ENCODE assay signal across 19 cellular contexts in the genomic region with DNA sequence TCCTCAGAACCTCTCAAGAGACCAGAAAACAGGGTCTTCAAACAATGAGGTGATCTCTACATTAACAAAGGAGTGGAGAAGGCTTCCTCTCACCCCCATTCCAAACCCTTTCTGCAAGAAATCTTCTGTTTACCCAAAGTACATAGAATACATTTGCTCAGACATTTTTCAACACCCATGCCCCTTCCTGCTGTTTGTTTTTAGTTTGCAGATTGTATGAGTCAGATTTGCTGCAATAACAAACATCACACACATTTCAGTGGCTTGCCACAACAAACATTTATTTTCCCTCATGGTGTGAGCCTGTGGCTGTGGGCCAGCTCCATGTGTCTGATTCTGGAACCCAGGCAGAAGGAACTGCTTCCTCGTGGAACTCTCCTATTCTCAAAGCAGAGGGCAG.
DNase-seq lines count a peak whose midpoint lies in the region; ATAC-seq, FAIRE-seq and TF ChIP-seq lines count a peak whose summit lies in the region.
"Had no signal": no experiment of that assay in that cellular context is flagged by ENCODE, and none has a peak within 500 bp of the region (broad histone marks: within the 10 kb centered on the region; RNA-seq: fewer than 3 reads in every experiment).

No MANE protein-coding gene starts in this region.

- H3K4me2 ChIP-seq in A549: no peak overlapping the region
- H3K4me2 ChIP-seq in PC-3 (ENCODE audit: low read length): no peak overlapping the region
- H3K4me2 ChIP-seq: BLaER1, GM23338 had no signal

- TF ChIP-seq RAD21 in A549 (conservative IDR thresholded peaks at IDR 0.05 in 1 of 2, IDR thresholded peaks at IDR 0.05 in 1 of 2): no peak

- CTCF ChIA-PET in A549 (lab: Yijun Ruan, JAX): no interaction called here
- CTCF ChIA-PET in PC-3 (lab: Charles Lee): no interaction called here

- no peak for FAIRE-seq in A549 (lab: Jason Lieb, UNC)
- FAIRE-seq in kidney (lab: Jason Lieb, UNC): no peak
- FAIRE-seq: GM12878 had no signal

- no peak overlapping the region for H2AFZ ChIP-seq in PC-3 (ENCODE audit: low read length)
- H2AFZ ChIP-seq: GM23338 had no signal

- WGBS in A549 (ENCODE audit: missing lambda C conversion rate): 15% methylated on average over 1 of the region's 1 CpG

- POLR2A ChIA-PET in A549 (lab: Yijun Ruan, JAX) (no interaction called here), PC-3 (lab: Charles Lee; ENCODE audit: unreplicated experiment) (no interaction called here)

- H3K9ac ChIP-seq in PC-3 (ENCODE audit: low read length) (no peak overlapping the region), kidney (ENCODE audit: low read length in 2 of 2) (no peak overlapping the region)
- H3K9ac ChIP-seq: BLaER1 had no signal

- H3K27me3 ChIP-seq in PC-3 (ENCODE audit: low read length): peaks cover 19% of the 10 kb centered on the region
- H3K27me3 ChIP-seq: BLaER1 had no signal

- intact Hi-C loops in PC-3 (cut with micrococcal nuclease): no loop called here
- intact Hi-C loops in kidney (cut with DNase I): no loop called here

- no peaks in the 10 kb centered on the region for H4K20me1 ChIP-seq in PC-3 (ENCODE audit: low read length)
- H4K20me1 ChIP-seq: BLaER1 had no signal

- peaks cover 23% of the 10 kb centered on the region for H3K9me3 ChIP-seq in A549
- H3K9me3 ChIP-seq in PC-3 (ENCODE audit: low read length): no peaks in the 10 kb centered on the region
- peaks cover 0 to 7% of the 10 kb centered on the region in 2 donors for H3K9me3 ChIP-seq in kidney (ENCODE audit: control insufficient read depth in 1 of 2, low read length in 2 of 2)

- H3K36me3 ChIP-seq in PC-3 (ENCODE audit: low read depth, low read length) (no peaks in the 10 kb centered on the region), kidney (ENCODE audit: control insufficient read depth in 1 of 2, insufficient read depth in 2 of 2, low read length in 2 of 2) (no peaks in the 10 kb centered on the region)
- H3K36me3 ChIP-seq: BLaER1 had no signal

- DNase-seq in A549 (ENCODE audit: low read depth in 1 of 2, low spot score in 1 of 2) (peak in 1 of 2 experiments; percentile 70), Daoy (ENCODE audit: low read depth) (peak; percentile 13), PC-3 (peak; percentile 15), kidney (peak; percentile 4), RKO (ENCODE audit: low spot score) (no peak), NCI-H1105 (lab: John Stamatoyannopoulos, UW) (no peak)
- DNase-seq: Caco-2; CD4-positive, CD25-positive, alpha-beta regulatory T cell; CD8-positive, alpha-beta T cell; DMS153; DND-41; EL; GDM1; H9 had no signal

- no peaks in the 10 kb centered on the region for H3F3A ChIP-seq in PC-3 (ENCODE audit: low read length, unreplicated experiment)

- no peaks in the 10 kb centered on the region for H3K79me2 ChIP-seq in PC-3 (ENCODE audit: low read length)

- no peak overlapping the region for H3K4me3 ChIP-seq in A549
- H3K4me3 ChIP-seq in PC-3 (ENCODE audit: low read length): no peak overlapping the region
- no peak overlapping the region for H3K4me3 ChIP-seq in kidney (ENCODE audit: low read length in 2 of 2)
- H3K4me3 ChIP-seq: BLaER1, GM12878, GM23338 had no signal

- H3K9me2 ChIP-seq in PC-3 (replicated peaks; ENCODE audit: low read length): no peaks in the 10 kb centered on the region

- TF ChIP-seq EP300 in A549 (IDR thresholded peaks at IDR 0.05): 0 out of 5 replicates have a peak, but pooled peaks of 1 of the 2 experiments have one; percentile 17

- TF ChIP-seq CTCF in A549 (IDR thresholded peaks at IDR 0.05) (no peak), PC-3 (conservative IDR thresholded peaks at IDR 0.05; ENCODE audit: low read depth, low read length) (no peak), kidney (IDR thresholded peaks at IDR 0.05; ENCODE audit: borderline replicate concordance, extremely low read depth, insufficient read depth) (no peak)

- ATAC-seq in A549 (peak in 1 of 2 experiments; percentile 63; a peak in 3 of 6 replicates), PC-3 (no peak)
- ATAC-seq: CD8-positive, alpha-beta T cell; GM12878; GM23338; HCT116 had no signal

- no TSS peak for BruUV-seq in PC-3 (replicated peaks; lab: Mats Ljungman, UMichigan)

- H3K4me1 ChIP-seq in A549 (0 out of 3 replicates have a peak, but pooled peaks cover 8% of the 10 kb centered on the region), PC-3 (ENCODE audit: insufficient read depth, low read length) (no peaks in the 10 kb centered on the region), kidney (ENCODE audit: control insufficient read depth in 1 of 2, insufficient read depth in 1 of 2, low read depth in 1 of 2, low read length in 2 of 2) (no peaks in the 10 kb centered on the region)
- H3K4me1 ChIP-seq: BLaER1, Caco-2 had no signal

- no peak for TF ChIP-seq POLR2A in A549 (IDR thresholded peaks at IDR 0.05; ENCODE audit: low read length)

- H3K27ac ChIP-seq in A549 (no peak overlapping the region), PC-3 (ENCODE audit: low read length) (no peak overlapping the region), kidney (ENCODE audit: low read depth in 2 of 2, low read length in 2 of 2) (no peak overlapping the region)
- H3K27ac ChIP-seq: BLaER1, C4-2B had no signal

TF ChIP-seq in A549, 52 proteins besides CTCF, POLR2A, EP300 and RAD21:
- TF ChIP-seq FOSL2 (IDR thresholded peaks at IDR 0.05): no peak
- peak; percentile 74 for TF ChIP-seq FOSL2 (CRISPR knock-in tag; IDR thresholded peaks at IDR 0.05)
- no peak for TF ChIP-seq RCOR1 (IDR thresholded peaks at IDR 0.05; ENCODE audit: low read depth, low read length)
- no peak for TF ChIP-seq ZC3H11A (IDR thresholded peaks at IDR 0.05)
- no peak for TF ChIP-seq TP53 (CRISPR knock-in tag; IDR thresholded peaks at IDR 0.05)
- TF ChIP-seq, protein P1, sequence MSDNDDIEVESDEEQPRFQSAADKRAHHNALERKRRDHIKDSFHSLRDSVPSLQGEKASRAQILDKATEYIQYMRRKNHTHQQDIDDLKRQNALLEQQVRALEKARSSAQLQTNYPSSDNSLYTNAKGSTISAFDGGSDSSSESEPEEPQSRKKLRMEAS (IDR thresholded peaks at IDR 0.05): 0 out of 2 replicates have a peak, but pooled peaks have one; percentile 37
- peak in 1 of 2 experiments; percentile 46; a peak in 1 of 5 replicates for TF ChIP-seq JUN (IDR thresholded peaks at IDR 0.05)
- TF ChIP-seq GATA3 (IDR thresholded peaks at IDR 0.05; ENCODE audit: borderline replicate concordance): peak; percentile 91
- no peak for TF ChIP-seq HDAC2 (IDR thresholded peaks at IDR 0.05)
- no peak for TF ChIP-seq CBX2 (IDR thresholded peaks at IDR 0.05; ENCODE audit: borderline replicate concordance, low read depth)
- peak; percentile 20 to 69; a peak in 3 of 4 replicates for TF ChIP-seq CEBPB (IDR thresholded peaks at IDR 0.05)
- no peak for TF ChIP-seq NPAS2 (CRISPR knock-in tag; IDR thresholded peaks at IDR 0.05; ENCODE audit: borderline replicate concordance)
- TF ChIP-seq SMC3 (IDR thresholded peaks at IDR 0.05): no peak
- TF ChIP-seq JUNB (IDR thresholded peaks at IDR 0.05): 0 out of 2 replicates have a peak, but pooled peaks have one; percentile 28
- TF ChIP-seq HOXB5 (CRISPR knock-in tag; IDR thresholded peaks at IDR 0.05): no peak

Comparison
In these comparisons a context has a peak if more than half of its experiments do, and no peak if none do; other contexts are left out.
1. DNase-seq: peak in Daoy (single experiment), PC-3 (single experiment) and kidney (single experiment); none in RKO (single experiment) and NCI-H1105 (single experiment).